1 cellular context compared by ENCODE assay signal in genomic region chr13:22793598-22794134, GRCh38.
TF ChIP-seq lines count a peak whose summit lies in the region.

No MANE protein-coding gene starts in this region.

TF ChIP-seq in GM23338, 12 proteins besides CTCF, POLR2A, EP300 and RAD21 (continued from another document):
- TF ChIP-seq ZNF462 (CRISPR knock-in tag; IDR thresholded peaks at IDR 0.05) (no peak), EZH2 (IDR thresholded peaks at IDR 0.05; ENCODE audit: low read depth, unreplicated experiment) (no peak), JUNB (IDR thresholded peaks at IDR 0.05; ENCODE audit: unreplicated experiment) (no peak), REST (IDR thresholded peaks at IDR 0.05; ENCODE audit: unreplicated experiment) (no peak), STAT1 (IDR thresholded peaks at IDR 0.05; ENCODE audit: unreplicated experiment) (no peak), ETS1 (IDR thresholded peaks at IDR 0.05) (no peak), ZNF331 (CRISPR knock-in tag; IDR thresholded peaks at IDR 0.05; ENCODE audit: low read depth) (no peak), POLR2AphosphoS5 (IDR thresholded peaks at IDR 0.05; ENCODE audit: low read depth) (no peak)
TF ChIP-seq in GM23338: peak in this region for 0.
